1 cellular context compared by ENCODE assay signal in genomic region chr14:35940291-35940690, GRCh38.
TF ChIP-seq lines count a peak whose summit lies in the region.

No MANE protein-coding gene starts in this region.

TF ChIP-seq in WTC11, 78 proteins besides CTCF, POLR2A, EP300 and RAD21 (continued from another document):
- no peak for TF ChIP-seq CREB1 (CRISPR knock-in tag; IDR thresholded peaks at IDR 0.05)
- no peak for TF ChIP-seq MYBL2 (CRISPR knock-in tag; IDR thresholded peaks at IDR 0.05)
- TF ChIP-seq GABPB1 (CRISPR knock-in tag; IDR thresholded peaks at IDR 0.05): no peak
